ENCODE assay signal across 20 cellular contexts in the genomic region with DNA sequence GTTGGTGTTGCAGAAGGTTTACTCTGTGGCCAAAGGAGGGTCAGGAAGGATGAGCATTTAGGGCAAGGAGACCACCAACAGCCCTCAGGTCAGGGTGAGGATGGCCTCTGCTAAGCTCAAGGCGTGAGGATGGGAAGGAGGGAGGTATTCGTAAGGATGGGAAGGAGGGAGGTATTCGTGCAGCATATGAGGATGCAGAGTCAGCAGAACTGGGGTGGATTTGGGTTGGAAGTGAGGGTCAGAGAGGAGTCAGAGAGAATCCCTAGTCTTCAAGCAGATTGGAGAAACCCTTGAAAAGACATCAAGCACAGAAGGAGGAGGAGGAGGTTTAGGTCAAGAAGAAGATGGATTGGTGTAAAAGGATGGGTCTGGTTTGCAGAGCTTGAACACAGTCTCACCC. TPM values are rescaled to one million over a fixed set of nuclear protein-coding genes. Genes with fewer than 3 reads are reported as not detected.
"Had no signal": no experiment of that assay in that cellular context is flagged by ENCODE, and none has a peak within 500 bp of the region (broad histone marks: within the 10 kb centered on the region; RNA-seq: fewer than 3 reads in every experiment).

No MANE protein-coding gene starts in this region.

- DNase-seq: activated CD8-positive, alpha-beta memory T cell treated with anti-CD3 and anti-CD28 coated beads for 24 hours; activated effector memory CD4-positive, alpha-beta T cell treated with Interleukin-2 at 50 U/mL for 16 hours; activated T-cell treated with anti-CD3 and anti-CD28 coated beads for 4 hours; central memory CD4-positive, alpha-beta T cell; effector CD8-positive, alpha-beta T cell; foreskin keratinocyte; glutamatergic neuron; mesendoderm; sigmoid colon; spleen; stomach; testis; WERI-Rb-1 had no signal

- H3K4me1 ChIP-seq: foreskin keratinocyte, sigmoid colon, stomach, testis had no signal

- H3K36me3 ChIP-seq: sigmoid colon, spleen, stomach, WERI-Rb-1 had no signal

- H3K27me3 Mint-ChIP-seq: activated naive CD8-positive, alpha-beta T cell had no signal

- ATAC-seq: foreskin keratinocyte had no signal

- H3K36me3 Mint-ChIP-seq: activated naive CD8-positive, alpha-beta T cell; brain had no signal

- H3K27ac ChIP-seq: coronary artery, foreskin keratinocyte, sigmoid colon, SK-N-MC, stomach, testis, WERI-Rb-1 had no signal

- H3K9me3 Mint-ChIP-seq: brain had no signal

- H3K4me1 Mint-ChIP-seq: brain had no signal

- H3K27me3 ChIP-seq: sigmoid colon, spleen, testis had no signal

- H3K4me3 Mint-ChIP-seq: activated naive CD8-positive, alpha-beta T cell; brain had no signal

- H3K27ac Mint-ChIP-seq: activated naive CD8-positive, alpha-beta T cell; brain had no signal

- H3K4me3 ChIP-seq: coronary artery, sigmoid colon, SK-N-MC, stomach, testis had no signal

- H3K9me3 ChIP-seq: sigmoid colon, spleen, stomach, testis had no signal

RNA-seq across cellular contexts. Expression of a gene that starts 4.0 kb away (rescaled TPM):
- total RNA-seq: foreskin keratinocyte, osteoblast, pulmonary artery endothelial cell had no signal
- polyA plus RNA-seq: foreskin keratinocyte, neural cell had no signal

RNA-seq across cellular contexts. Expression of a gene that starts 20.8 kb away (rescaled TPM):
- total RNA-seq: foreskin keratinocyte, osteoblast, pulmonary artery endothelial cell had no signal
- polyA plus RNA-seq: foreskin keratinocyte, neural cell had no signal

RNA-seq across cellular contexts. Expression of a gene that starts 32.3 kb away (rescaled TPM):
- total RNA-seq: foreskin keratinocyte had no signal
- polyA plus RNA-seq: foreskin keratinocyte, neural cell had no signal
